19 cellular contexts compared by ENCODE assay signal in genomic region chr5:93417500-93417899, GRCh38.
DNase-seq lines count a peak whose midpoint lies in the region; ATAC-seq and TF ChIP-seq lines count a peak whose summit lies in the region.
"Had no signal": no experiment of that assay in that cellular context is flagged by ENCODE, and none has a peak within 500 bp of the region (broad histone marks: within the 10 kb centered on the region; RNA-seq: fewer than 3 reads in every experiment).

No MANE protein-coding gene starts in this region.

- no peaks in the 10 kb centered on the region for H3K27me3 Mint-ChIP-seq in T-helper 2 cell treated with Interferon-gamma antibody and Interleukin-4, amounts not matched to agents 5 μg/mL and 100 μg/mL, for 36 hours (ENCODE audit: low read depth)

- H3K4me1 ChIP-seq in HEK293 (ENCODE audit: control insufficient read depth, insufficient read depth, low read length) = no peaks in the 10 kb centered on the region; the same call in 1 of the 2 replicates
- H3K4me1 ChIP-seq: BE2C had no signal

- no peaks in the 10 kb centered on the region for H3K27me3 ChIP-seq in neural cell (ENCODE audit: insufficient read depth, low read depth, low read length)
- H3K27me3 ChIP-seq: BE2C had no signal

- H3K9me3 Mint-ChIP-seq in T-helper 2 cell treated with Interferon-gamma antibody and Interleukin-4, amounts not matched to agents 5 μg/mL and 100 μg/mL, for 36 hours = no peaks in the 10 kb centered on the region
- H3K9me3 Mint-ChIP-seq: CD4-positive, alpha-beta T cell; GM23338; HFFc6 had no signal

- no peak for TF ChIP-seq EP300 in neural cell (conservative IDR thresholded peaks at IDR 0.05; ENCODE audit: poor library complexity, severe bottlenecking)

- no peaks in the 10 kb centered on the region for H3K9me2 ChIP-seq in neural cell (ENCODE audit: insufficient read depth, low read length)

- H3K9ac ChIP-seq in neural cell (ENCODE audit: low read length) = no peak overlapping the region

- H2AFZ ChIP-seq in neural cell (ENCODE audit: low read depth, low read length) = no peak overlapping the region
- H2AFZ ChIP-seq: GM23338 had no signal

- POLR2A ChIA-PET in HEK293 (lab: Yijun Ruan, JAX) = no interaction called here

- CTCF ChIA-PET in HEK293 (lab: Yijun Ruan, JAX) = no interaction called here

- no peaks in the 10 kb centered on the region for H3K4me1 Mint-ChIP-seq in T-helper 2 cell treated with Interferon-gamma antibody and Interleukin-4, amounts not matched to agents 5 μg/mL and 100 μg/mL, for 36 hours (ENCODE audit: low read depth)

- no peaks in the 10 kb centered on the region for H3F3A ChIP-seq in neural cell (ENCODE audit: insufficient read depth, low read length, poor library complexity, severe bottlenecking)

- no peaks in the 10 kb centered on the region for H4K20me1 ChIP-seq in neural cell (ENCODE audit: insufficient read depth)

- H3K9me3 ChIP-seq in HEK293 (ENCODE audit: control insufficient read depth, insufficient read depth, low read depth, low read length) = no peaks in the 10 kb centered on the region
- no peaks in the 10 kb centered on the region for H3K9me3 ChIP-seq in neural cell (ENCODE audit: low read length)
- H3K9me3 ChIP-seq: BE2C had no signal

- TF ChIP-seq RAD21 in neural cell (conservative IDR thresholded peaks at IDR 0.05) = no peak

- ATAC-seq in GM18867 (IDR thresholded peaks at IDR 0.05; ENCODE audit: unreplicated experiment) = no peak
- ATAC-seq: GM23338, K562 had no signal

- H3K36me3 Mint-ChIP-seq in T-helper 2 cell treated with Interferon-gamma antibody and Interleukin-4, amounts not matched to agents 5 μg/mL and 100 μg/mL, for 36 hours (ENCODE audit: low read depth) = no peaks in the 10 kb centered on the region

- H3K27ac Mint-ChIP-seq in T-helper 2 cell treated with Interferon-gamma antibody and Interleukin-4, amounts not matched to agents 5 μg/mL and 100 μg/mL, for 36 hours = no peak overlapping the region
- H3K27ac Mint-ChIP-seq: CD4-positive, alpha-beta T cell; HFFc6 had no signal

- H3K36me3 ChIP-seq in HEK293 (ENCODE audit: control insufficient read depth in 2 of 2, insufficient read depth in 1 of 2, low read length in 2 of 2) (no peaks in the 10 kb centered on the region), neural cell (ENCODE audit: insufficient read depth, low read length) (no peaks in the 10 kb centered on the region)
- H3K36me3 ChIP-seq: BE2C had no signal

- H3K4me2 ChIP-seq in neural cell (ENCODE audit: low read length) = no peak overlapping the region
- H3K4me2 ChIP-seq: GM23338 had no signal

- TF ChIP-seq CTCF in HEK293 (tag by site-specific recombination; IDR thresholded peaks at IDR 0.05) (no peak), choroid plexus epithelial cell (conservative IDR thresholded peaks at IDR 0.05; ENCODE audit: low read depth, low read length) (no peak), neural cell (IDR thresholded peaks at IDR 0.05; ENCODE audit: poor library complexity, severe bottlenecking) (no peak)

- H3K27ac ChIP-seq in HEK293 (ENCODE audit: extremely low read depth, low read depth, low read length) (no peak overlapping the region), neural cell (ENCODE audit: low read length) (no peak overlapping the region)
- H3K27ac ChIP-seq: HL-60 had no signal

- DNase-seq in NCI-H69 (lab: John Stamatoyannopoulos, UW) (peak; percentile 43), choroid plexus epithelial cell (ENCODE audit: low read depth) (peak; percentile 57), NCI-H446 treated with DMSO at 0.1 percent for 48 hours (lab: John Stamatoyannopoulos, UW) (no peak), AG08395 (ENCODE audit: low spot score) (no peak)
- DNase-seq in T-helper 2 cell treated with Interferon-gamma antibody and Interleukin-4, amounts not matched to agents 5 μg/mL and 100 μg/mL, for 36 hours (ENCODE audit: low spot score) = no peak
- DNase-seq: BE2C; C1 segment of cervical spinal cord; CD4-positive, alpha-beta T cell; DMS79 treated with DMSO at 0.1 percent for 48 hours; GF-D8; HCEC 1CT; HFFc6; IMR-90 had no signal

- no peak overlapping the region for H3K4me3 Mint-ChIP-seq in T-helper 2 cell treated with Interferon-gamma antibody and Interleukin-4, amounts not matched to agents 5 μg/mL and 100 μg/mL, for 36 hours
- H3K4me3 Mint-ChIP-seq: CD4-positive, alpha-beta T cell; GM23338; HFFc6 had no signal

- H3K4me3 ChIP-seq in HEK293 (ENCODE audit: low read depth, low read length) (no peak overlapping the region), choroid plexus epithelial cell (ENCODE audit: low read depth, low read length) (no peak overlapping the region), neural cell (ENCODE audit: low read length) (no peak overlapping the region)
- H3K4me3 ChIP-seq: GM23338, K562 had no signal

- H3K79me2 ChIP-seq in neural cell (replicated peaks; ENCODE audit: insufficient read depth, low read length) = no peaks in the 10 kb centered on the region

TF ChIP-seq in HEK293, 187 proteins besides CTCF, POLR2A, EP300 and RAD21:
- TF ChIP-seq YY2 (tag by site-specific recombination; IDR thresholded peaks at IDR 0.05) (no peak), SCRT2 (tag by site-specific recombination; IDR thresholded peaks at IDR 0.05) (peak; percentile 74; the same call in 1 of the 2 replicates)

TF ChIP-seq in neural cell, 6 proteins besides CTCF, POLR2A, EP300 and RAD21:
- TF ChIP-seq POLR2AphosphoS5 (IDR thresholded peaks at IDR 0.05) (peak; percentile 54), TAF1 (IDR thresholded peaks at IDR 0.05; ENCODE audit: low read depth) (no peak), MXI1 (conservative IDR thresholded peaks at IDR 0.05; ENCODE audit: poor library complexity, severe bottlenecking) (no peak), EZH2 (IDR thresholded peaks at IDR 0.05; ENCODE audit: borderline replicate concordance, insufficient read depth, low read length, poor library complexity, severe bottlenecking) (no peak)

Comparison
In these comparisons a context has a peak if more than half of its experiments do, and no peak if none do; other contexts are left out.
1. DNase-seq: peak in NCI-H69 (single experiment) and choroid plexus epithelial cell (single experiment); none in NCI-H446 treated with DMSO at 0.1 percent for 48 hours (single experiment), T-helper 2 cell treated with Interferon-gamma antibody and Interleukin-4, amounts not matched to agents 5 μg/mL and 100 μg/mL, for 36 hours (single experiment) and AG08395 (single experiment).